ENCODE assay signal across 8 cellular contexts in the genomic region with DNA sequence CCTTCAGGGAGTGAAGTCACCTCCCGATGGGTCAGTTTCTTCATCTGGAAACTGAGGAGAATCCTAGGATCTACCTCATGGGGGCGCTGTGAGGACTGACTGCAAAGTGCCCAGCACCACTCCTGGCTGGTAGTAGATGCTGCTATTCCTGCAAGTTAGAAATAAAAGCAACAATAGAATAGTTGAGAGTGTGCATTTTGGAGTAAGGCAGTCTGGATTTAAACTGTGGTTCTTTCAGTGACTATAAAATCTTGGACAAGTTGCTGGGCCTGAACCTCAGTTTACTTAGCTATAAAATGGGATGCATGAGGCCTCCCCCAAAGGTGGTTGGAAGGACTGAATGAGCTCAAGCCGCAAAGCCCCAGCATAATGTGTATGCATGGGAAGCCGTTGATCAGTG.
DNase-seq lines count a peak whose midpoint lies in the region; ATAC-seq and TF ChIP-seq lines count a peak whose summit lies in the region.

No MANE protein-coding gene starts in this region.

- peaks cover 5% of the 10 kb centered on the region for H3K4me1 Mint-ChIP-seq in activated naive CD8-positive, alpha-beta T cell treated with anti-CD3 and anti-CD28 coated beads, Interleukin-2, amount 50 U/mL, for 24 hours
- H3K4me1 Mint-ChIP-seq in osteocyte (ENCODE audit: unreplicated experiment) = no peaks in the 10 kb centered on the region

- in situ Hi-C loops in G401 (cut with HindIII; ENCODE audit: low sequenced_read_pairs) = no loop called here

- no peak overlapping the region for H3K4me3 Mint-ChIP-seq in activated naive CD8-positive, alpha-beta T cell treated with anti-CD3 and anti-CD28 coated beads, Interleukin-2, amount 50 U/mL, for 24 hours
- no peak overlapping the region for H3K4me3 Mint-ChIP-seq in osteocyte (ENCODE audit: unreplicated experiment)

- peak; percentile 30 for TF ChIP-seq CTCF in osteocyte (IDR thresholded peaks at IDR 0.05)

- peak; percentile 68 for ATAC-seq in activated naive CD8-positive, alpha-beta T cell treated with anti-CD3 and anti-CD28 coated beads, Interleukin-2, amount 50 U/mL, for 24 hours
- no peak for ATAC-seq in GM21529 (IDR thresholded peaks at IDR 0.05; ENCODE audit: unreplicated experiment)

- H3K27me3 Mint-ChIP-seq in activated naive CD8-positive, alpha-beta T cell treated with anti-CD3 and anti-CD28 coated beads, Interleukin-2, amount 50 U/mL, for 24 hours = peaks cover 3% of the 10 kb centered on the region
- no peaks in the 10 kb centered on the region for H3K27me3 Mint-ChIP-seq in osteocyte (ENCODE audit: unreplicated experiment)

- no peaks in the 10 kb centered on the region for H3K9me3 Mint-ChIP-seq in activated naive CD8-positive, alpha-beta T cell treated with anti-CD3 and anti-CD28 coated beads, Interleukin-2, amount 50 U/mL, for 24 hours
- H3K9me3 Mint-ChIP-seq in osteocyte (ENCODE audit: unreplicated experiment) = peaks cover 10% of the 10 kb centered on the region

- H3K36me3 Mint-ChIP-seq in activated naive CD8-positive, alpha-beta T cell treated with anti-CD3 and anti-CD28 coated beads, Interleukin-2, amount 50 U/mL, for 24 hours (ENCODE audit: low read depth) = no peaks in the 10 kb centered on the region
- no peaks in the 10 kb centered on the region for H3K36me3 Mint-ChIP-seq in osteocyte (ENCODE audit: unreplicated experiment)

- peak; percentile 30 for DNase-seq in G401 (ENCODE audit: low spot score)
- peak; percentile 41 for DNase-seq in NCI-H69 (lab: John Stamatoyannopoulos, UW)
- peak; percentile 55 for DNase-seq in activated naive CD8-positive, alpha-beta T cell treated with anti-CD3 and anti-CD28 coated beads, Interleukin-2, amount 50 U/mL, for 24 hours
- no peak for DNase-seq in osteocyte (ENCODE audit: extremely low spot score, unreplicated experiment)
- DNase-seq in NCI-H187 (lab: John Stamatoyannopoulos, UW) = no peak
- no peak for DNase-seq in GOT3 (lab: John Stamatoyannopoulos, UW)
- no peak for DNase-seq in NCI-H2107 (lab: John Stamatoyannopoulos, UW)

- no peak overlapping the region for H3K27ac Mint-ChIP-seq in activated naive CD8-positive, alpha-beta T cell treated with anti-CD3 and anti-CD28 coated beads, Interleukin-2, amount 50 U/mL, for 24 hours
- no peak overlapping the region for H3K27ac Mint-ChIP-seq in osteocyte (ENCODE audit: unreplicated experiment)

Comparison
In these comparisons a context has a peak if more than half of its experiments do, and no peak if none do; other contexts are left out.
1. DNase-seq: peak in G401 (single experiment), NCI-H69 (single experiment) and activated naive CD8-positive, alpha-beta T cell treated with anti-CD3 and anti-CD28 coated beads, Interleukin-2, amount 50 U/mL, for 24 hours (single experiment); none in osteocyte (single experiment), NCI-H187 (0 of 2), GOT3 (single experiment) and NCI-H2107 (single experiment).